ENCODE assay signal across 13 cellular contexts in genomic region chr1:161160763-161161162, GRCh38. TPM values are rescaled to one million over a fixed set of nuclear protein-coding genes. Genes with fewer than 3 reads are reported as not detected.
A peak's percentile ranks its signal among the peaks of the same experiment; 100 is the strongest.
DNase-seq lines count a peak whose midpoint lies in the region; ATAC-seq and TF ChIP-seq lines count a peak whose summit lies in the region.
"Had no signal": no experiment of that assay in that cellular context is flagged by ENCODE, and none has a peak within 500 bp of the region (broad histone marks: within the 10 kb centered on the region; RNA-seq: fewer than 3 reads in every experiment).

No MANE protein-coding gene starts in this region.

- H3K4me1 ChIP-seq in OCI-LY7 (ENCODE audit: insufficient read depth, low read length, poor library complexity, severe bottlenecking): peaks cover 25% of the 10 kb centered on the region
- peaks cover 0 to 41% (median 36%) of the 10 kb centered on the region in 4 donors for H3K4me1 ChIP-seq in sigmoid colon

- no peak for ATAC-seq in activated T-cell treated with anti-CD3 and anti-CD28 coated beads, Interleukin-2, amount 50 U/mL, for 4 hours

- no peaks in the 10 kb centered on the region for H3K27me3 Mint-ChIP-seq in activated T-cell treated with anti-CD3 and anti-CD28 coated beads, Interleukin-2, amount 50 U/mL, for 4 hours (ENCODE audit: low read depth)

- H3K4me2 ChIP-seq in OCI-LY7 (ENCODE audit: low read length): peak overlapping the region; percentile 3; the same call in 1 of the 2 replicates

- H3K9me3 ChIP-seq in OCI-LY7 (ENCODE audit: low read length) (no peaks in the 10 kb centered on the region), sigmoid colon (no peaks in the 10 kb centered on the region)
- H3K9me3 ChIP-seq: right atrium auricular region, SJSA1, transverse colon had no signal

- H3K27ac ChIP-seq in OCI-LY7 (ENCODE audit: low read depth, low read length, poor library complexity, severe bottlenecking): no peak overlapping the region
- peak overlapping the region in 3 of 4 donors; percentile 86 to 93 (median 92) for H3K27ac ChIP-seq in sigmoid colon
- H3K27ac ChIP-seq: SJSA1 had no signal

- H3K36me3 Mint-ChIP-seq in activated T-cell treated with anti-CD3 and anti-CD28 coated beads, Interleukin-2, amount 50 U/mL, for 4 hours (ENCODE audit: insufficient read depth): peaks cover 23% of the 10 kb centered on the region

- TF ChIP-seq CTCF in OCI-LY7 (conservative IDR thresholded peaks at IDR 0.05; ENCODE audit: low read length) (no peak), fibroblast of the aortic adventitia (IDR thresholded peaks at IDR 0.05; ENCODE audit: insufficient read depth, low read length) (no peak), sigmoid colon (IDR thresholded peaks at IDR 0.05) (no peak), GM13977 (IDR thresholded peaks at IDR 0.05; ENCODE audit: extremely low read depth, insufficient read depth, missing control alignments) (no peak)

- no peaks in the 10 kb centered on the region for H4K20me1 ChIP-seq in OCI-LY7 (ENCODE audit: insufficient read depth, low read length)

- H3K9me3 Mint-ChIP-seq in activated T-cell treated with anti-CD3 and anti-CD28 coated beads, Interleukin-2, amount 50 U/mL, for 4 hours: no peaks in the 10 kb centered on the region

- DNase-seq in activated T-cell treated with anti-CD3 and anti-CD28 coated beads, Interleukin-2, amount 50 U/mL, for 4 hours: no peak
- DNase-seq in activated T-cell treated with anti-CD3 and anti-CD28 coated beads, Interleukin-2, amount 50 U/mL, for 1 hour: no peak
- DNase-seq in OCI-LY7 (ENCODE audit: low spot score): no peak
- DNase-seq in fibroblast of the aortic adventitia (ENCODE audit: low read depth): no peak
- DNase-seq in sigmoid colon: no peak
- no peak for DNase-seq in cerebellar cortex (ENCODE audit: low spot score)
- DNase-seq in GM13977 (ENCODE audit: low spot score): no peak
- DNase-seq in NOMO-1 treated with dmso at 0.1 percent for 144 hours (lab: John Stamatoyannopoulos, UW; ENCODE audit: unreplicated experiment): no peak
- DNase-seq: NCI-H1105, NCI-H526, transverse colon had no signal

- H3K36me3 ChIP-seq in OCI-LY7 (ENCODE audit: insufficient read depth, low read length): peaks cover 40% of the 10 kb centered on the region; the same call in 1 of the 2 replicates
- peaks cover 0 to 57% (median 9%) of the 10 kb centered on the region in 4 donors for H3K36me3 ChIP-seq in sigmoid colon
- H3K36me3 ChIP-seq: transverse colon had no signal

- H3K4me1 Mint-ChIP-seq in activated T-cell treated with anti-CD3 and anti-CD28 coated beads, Interleukin-2, amount 50 U/mL, for 4 hours (ENCODE audit: low read depth): peaks cover 50% of the 10 kb centered on the region

- CTCF ChIA-PET in OCI-LY7 (lab: Charles Lee; ENCODE audit: unreplicated experiment): no interaction called here

- intact Hi-C loops in OCI-LY7 (cut with micrococcal nuclease; ENCODE audit: unreplicated experiment) (no loop called here), sigmoid colon (cut with DNase I) (no loop called here)

- no peaks in the 10 kb centered on the region for H3K9me2 ChIP-seq in OCI-LY7 (ENCODE audit: insufficient read depth, low read length)

- peaks cover 6% of the 10 kb centered on the region; the same call in 1 of the 2 replicates for H3K79me2 ChIP-seq in OCI-LY7 (ENCODE audit: insufficient read depth, low read depth, low read length)

- 95% methylated on average over 18 of the region's 18 CpGs for WGBS in sigmoid colon, 2 donors

- no peak for TF ChIP-seq EP300 in sigmoid colon (IDR thresholded peaks at IDR 0.05)

- H3K4me3 ChIP-seq in OCI-LY7 (ENCODE audit: low read depth, low read length, poor library complexity, severe bottlenecking) (no peak overlapping the region), fibroblast of the aortic adventitia (ENCODE audit: low read depth, low read length) (peak overlapping the region; percentile 10), sigmoid colon (no peak overlapping the region)

- H3K4me3 Mint-ChIP-seq in activated T-cell treated with anti-CD3 and anti-CD28 coated beads, Interleukin-2, amount 50 U/mL, for 4 hours: peak overlapping the region; percentile 88

- no TSS peak for BruUV-seq in OCI-LY7 (replicated peaks; lab: Mats Ljungman, UMichigan)

- no peak overlapping the region for H2AFZ ChIP-seq in OCI-LY7 (ENCODE audit: low read length)

- POLR2A ChIA-PET in OCI-LY7 (lab: Charles Lee): no interaction called here

- in situ Hi-C loops in GM13977 (cut with MboI; ENCODE audit: low pct_unique_long_range_greater_than_20kb, low sequenced_read_pairs, unreplicated experiment): no loop called here

- no peak for TF ChIP-seq POLR2A in sigmoid colon (IDR thresholded peaks at IDR 0.05)

- H3K27me3 ChIP-seq in sigmoid colon: no peaks in the 10 kb centered on the region
- H3K27me3 ChIP-seq: right atrium auricular region, SJSA1, transverse colon had no signal

RNA-seq across cellular contexts. Expression of gene USP21, which starts 1.5 kb away (rescaled TPM):
- total RNA-seq in activated T-cell treated with anti-CD3 and anti-CD28 coated beads, Interleukin-2, amount 50 U/mL, for 4 hours: 10 to 100 TPM; 25.0 to 28.3 (median 27.4) TPM
- total RNA-seq in OCI-LY7 (2014; rRNA removed; shearing (Covaris generic)): 18.4 and 19.6 TPM in 2 replicates
- total RNA-seq in OCI-LY7 (2022) (29.5 and 34.0 TPM in 2 replicates), fibroblast of the aortic adventitia (ENCODE audit: low replicate concordance) (6.1 and 11.6 TPM in 2 replicates), sigmoid colon (10 to 100 TPM; 11.4 to 24.1 (median 13.1) TPM)
- polyA plus RNA-seq in sigmoid colon: 10 to 100 TPM; 16.2 to 22.2 (median 17.3) TPM

RNA-seq across cellular contexts. Expression of gene PPOX, which starts 5.5 kb away (rescaled TPM):
- 10 to 100 TPM; 10.0 to 13.8 (median 12.8) TPM for total RNA-seq in activated T-cell treated with anti-CD3 and anti-CD28 coated beads, Interleukin-2, amount 50 U/mL, for 4 hours
- total RNA-seq in OCI-LY7 (2014; rRNA removed; shearing (Covaris generic)): 40.1 and 42.0 TPM in 2 replicates
- total RNA-seq in OCI-LY7 (2022) (45.5 and 53.2 TPM in 2 replicates), fibroblast of the aortic adventitia (ENCODE audit: low replicate concordance) (14.0 and 16.0 TPM in 2 replicates), sigmoid colon (10 to 100 TPM; 16.6 to 30.9 (median 21.3) TPM)
- 10 to 100 TPM in 2 of 3 donors, 1 to 10 TPM in 1; 7.4 to 17.7 (median 16.2) TPM for polyA plus RNA-seq in sigmoid colon

RNA-seq across cellular contexts. Expression of gene UFC1, which starts 7.0 kb away (rescaled TPM):
- total RNA-seq in activated T-cell treated with anti-CD3 and anti-CD28 coated beads, Interleukin-2, amount 50 U/mL, for 4 hours: 10 to 100 TPM; 87.5 to 98.8 (median 92.8) TPM
- total RNA-seq in OCI-LY7 (2014; rRNA removed; shearing (Covaris generic)): 61.2 and 87.7 TPM in 2 replicates
- total RNA-seq in OCI-LY7 (2022): 79.4 and 80.9 TPM in 2 replicates
- total RNA-seq in fibroblast of the aortic adventitia (ENCODE audit: low replicate concordance): 65.3 and 111 TPM in 2 replicates
- total RNA-seq in sigmoid colon: 10 to 100 TPM; 49.0 to 77.8 (median 70.3) TPM
- 100 to 1,000 TPM; 129 to 249 (median 232) TPM for polyA plus RNA-seq in sigmoid colon

RNA-seq across cellular contexts. Expression of gene B4GALT3, which starts 16.5 kb away (rescaled TPM):
- 10 to 100 TPM; 73.9 to 76.3 (median 75.9) TPM for total RNA-seq in activated T-cell treated with anti-CD3 and anti-CD28 coated beads, Interleukin-2, amount 50 U/mL, for 4 hours
- 36.2 and 39.1 TPM in 2 replicates for total RNA-seq in OCI-LY7 (2014; rRNA removed; shearing (Covaris generic))
- total RNA-seq in OCI-LY7 (2022) (41.7 and 49.8 TPM in 2 replicates), fibroblast of the aortic adventitia (ENCODE audit: low replicate concordance) (8.3 and 11.4 TPM in 2 replicates), sigmoid colon (10 to 100 TPM; 10.7 to 19.3 (median 14.8) TPM)
- 10 to 100 TPM; 13.4 to 33.4 (median 16.8) TPM for polyA plus RNA-seq in sigmoid colon

RNA-seq across cellular contexts. Expression of gene DEDD, which starts 28.3 kb away (rescaled TPM):
- 10 to 100 TPM; 50.7 to 56.7 (median 51.2) TPM for total RNA-seq in activated T-cell treated with anti-CD3 and anti-CD28 coated beads, Interleukin-2, amount 50 U/mL, for 4 hours
- 21.1 and 28.5 TPM in 2 replicates for total RNA-seq in OCI-LY7 (2014; rRNA removed; shearing (Covaris generic))
- total RNA-seq in OCI-LY7 (2022) (36.9 and 41.9 TPM in 2 replicates), fibroblast of the aortic adventitia (ENCODE audit: low replicate concordance) (7.8 and 25.8 TPM in 2 replicates), sigmoid colon (10 to 100 TPM; 27.7 to 34.2 (median 30.2) TPM)
- polyA plus RNA-seq in sigmoid colon: 10 to 100 TPM; 24.0 to 30.6 (median 30.5) TPM
